28 cellular contexts compared by ENCODE assay signal in genomic region chr17:36683387-36683786, GRCh38.
DNase-seq lines count a peak whose midpoint lies in the region; ATAC-seq, FAIRE-seq and TF ChIP-seq lines count a peak whose summit lies in the region.
"Had no signal": no experiment of that assay in that cellular context is flagged by ENCODE, and none has a peak within 500 bp of the region (broad histone marks: within the 10 kb centered on the region; RNA-seq: fewer than 3 reads in every experiment).

No MANE protein-coding gene starts in this region.

- WGBS in H1 (ENCODE audit: extremely low coverage in 1 of 2, insufficient coverage in 1 of 2, insufficient read length in 1 of 2, insufficient replicate concordance in 2 of 2, low coverage in 1 of 2, low lambda C conversion rate in 2 of 2, missing lambda C conversion rate in 1 of 2), 2 experiments, result 78% methylated on average over 5 of the region's 5 CpGs; no CpG with 5 or more reads in 1 of the 2 experiments
- WGBS in mesendoderm (ENCODE audit: extremely low coverage, insufficient coverage, low lambda C conversion rate), result no CpG with 5 or more reads among the region's 5 CpGs

- H2BK120ac ChIP-seq in H1 (replicated peaks; ENCODE audit: low read depth, low read length), result no peak overlapping the region
- no peak overlapping the region for H2BK120ac ChIP-seq in mesendoderm (ENCODE audit: low read depth, low read length)

- H3K79me2 ChIP-seq in H1 (ENCODE audit: control insufficient read depth in 1 of 2, insufficient read depth in 2 of 2, low read length in 2 of 2) (no peaks in the 10 kb centered on the region), mesendoderm (ENCODE audit: control insufficient read depth, insufficient read depth, low read length) (no peaks in the 10 kb centered on the region), neural progenitor cell (ENCODE audit: low read depth) (no peaks in the 10 kb centered on the region)

- H3F3A ChIP-seq in neural progenitor cell (ENCODE audit: low read depth), result peaks cover 18% of the 10 kb centered on the region

- H3K79me1 ChIP-seq in H1 (ENCODE audit: low read depth, low read length) (no peaks in the 10 kb centered on the region), mesendoderm (ENCODE audit: low read length) (no peaks in the 10 kb centered on the region)

- H3K27me3 Mint-ChIP-seq in neural progenitor cell (ENCODE audit: insufficient read depth, low read depth), result peaks cover 9% of the 10 kb centered on the region

- H3K23ac ChIP-seq in H1 (ENCODE audit: insufficient read length), result no peak overlapping the region
- no peak overlapping the region for H3K23ac ChIP-seq in mesendoderm (ENCODE audit: low read length)

- H3K4ac ChIP-seq in H1 (replicated peaks; ENCODE audit: insufficient read length, low read depth, low read length) (no peak overlapping the region), mesendoderm (ENCODE audit: low read depth, low read length) (no peak overlapping the region)

- no peak overlapping the region for H4K91ac ChIP-seq in H1 (replicated peaks; ENCODE audit: insufficient read length, low read length)

- CTCF ChIA-PET in H1 (lab: Charles Lee; ENCODE audit: partially characterized antibody), result interaction anchor here (0.6 to 3.2 kb wide), 8 partner anchors 11 to 165 kb away, joined by 3 to 15 read pairs (median 4); no protein-coding TSS in a partner anchor

- no peak for TF ChIP-seq POLR2A in H1 (IDR thresholded peaks at IDR 0.05; ENCODE audit: control extremely low read depth in 1 of 2, low read depth in 2 of 2, low read length in 2 of 2)

- no peak for TF ChIP-seq RAD21 in H1 (IDR thresholded peaks at IDR 0.05 in 1 of 2, conservative IDR thresholded peaks at IDR 0.05 in 1 of 2; ENCODE audit: low read depth in 2 of 2, low read length in 2 of 2)

- H3K4me3 ChIP-seq in H7 (ENCODE audit: insufficient read depth, low read depth, low read length), result no peak overlapping the region
- H3K4me3 ChIP-seq in H1 (ENCODE audit: extremely low read depth in 1 of 4, insufficient read depth in 2 of 4, low read depth in 3 of 4, low read length in 4 of 4), result no peak overlapping the region
- H3K4me3 ChIP-seq in mesendoderm (ENCODE audit: low read length), result no peak overlapping the region
- no peak overlapping the region for H3K4me3 ChIP-seq in neural progenitor cell
- H3K4me3 ChIP-seq: A549; BLaER1 treated with 17β-estradiol and CSF1 and Interleukin-3, amounts not matched to agents 10 nM and 100 nM; GM12878 had no signal

- no peaks in the 10 kb centered on the region for H3K36me3 ChIP-seq in H7 (replicated peaks; ENCODE audit: control insufficient read depth, insufficient read depth, low read length)
- H3K36me3 ChIP-seq in H1 (ENCODE audit: control insufficient read depth in 2 of 4, insufficient read depth in 4 of 4, low read length in 3 of 4), result no peaks in the 10 kb centered on the region
- no peaks in the 10 kb centered on the region for H3K36me3 ChIP-seq in mesendoderm (ENCODE audit: control insufficient read depth, insufficient read depth, low read length)
- no peaks in the 10 kb centered on the region for H3K36me3 ChIP-seq in neural progenitor cell
- H3K36me3 ChIP-seq: BE2C; BLaER1 treated with 17β-estradiol and CSF1 and Interleukin-3, amounts not matched to agents 10 nM and 100 nM had no signal

- TF ChIP-seq EP300 in H1 (IDR thresholded peaks at IDR 0.05; ENCODE audit: borderline replicate concordance in 1 of 2, low read depth in 2 of 2, low read length in 2 of 2), result no peak

- H2BK5ac ChIP-seq in H1 (ENCODE audit: low read depth, low read length) (no peak overlapping the region; the same call in 1 of the 2 replicates), mesendoderm (ENCODE audit: low read length) (no peak overlapping the region)

- H2BK15ac ChIP-seq in H1 (ENCODE audit: low read length) (peak overlapping the region; percentile 81; the same call in 1 of the 2 replicates), mesendoderm (replicated peaks; ENCODE audit: low read depth) (no peak overlapping the region)

- H4K5ac ChIP-seq in H1 (ENCODE audit: insufficient read length, low read depth, low read length) (no peak overlapping the region), mesendoderm (ENCODE audit: low read length) (no peak overlapping the region)

- H3K36me3 Mint-ChIP-seq in neural progenitor cell, result no peaks in the 10 kb centered on the region
- H3K36me3 Mint-ChIP-seq: CD14-positive monocyte; CD8-positive, alpha-beta memory T cell had no signal

- H4K8ac ChIP-seq in H1 (ENCODE audit: extremely low read depth, insufficient read depth, low read length), result no peak overlapping the region
- no peak overlapping the region for H4K8ac ChIP-seq in mesendoderm (ENCODE audit: low read depth, low read length)

- no peaks in the 10 kb centered on the region for H3K9me3 Mint-ChIP-seq in neural progenitor cell
- H3K9me3 Mint-ChIP-seq: CD14-positive monocyte; CD4-positive, alpha-beta T cell; CD8-positive, alpha-beta memory T cell; H9; HFFc6 had no signal

- H3K27me3 ChIP-seq in H7 (ENCODE audit: control insufficient read depth, insufficient read depth, low read length), result peaks cover 3% of the 10 kb centered on the region
- no peaks in the 10 kb centered on the region for H3K27me3 ChIP-seq in H1 (replicated peaks in 1 of 4; ENCODE audit: control insufficient read depth in 3 of 4, extremely low read depth in 1 of 4, insufficient read depth in 3 of 4, low read length in 3 of 4)
- H3K27me3 ChIP-seq in mesendoderm (ENCODE audit: insufficient read depth, low read length, poor library complexity), result no peaks in the 10 kb centered on the region
- H3K27me3 ChIP-seq in neural progenitor cell, result no peaks in the 10 kb centered on the region
- H3K27me3 ChIP-seq: BE2C; BLaER1 treated with 17β-estradiol and CSF1 and Interleukin-3, amounts not matched to agents 10 nM and 100 nM had no signal

- H2BK20ac ChIP-seq in H1 (ENCODE audit: low read length), result no peak overlapping the region

- DNase-seq in NCI-H2227 (lab: John Stamatoyannopoulos, UW; ENCODE audit: unreplicated experiment), result peak; percentile 16
- DNase-seq in NCI-H2227 treated with DMSO at 0.1 percent for 48 hours (lab: John Stamatoyannopoulos, UW), result no peak
- DNase-seq in H7, result peak; percentile 71
- no peak for DNase-seq in H1 (ENCODE audit: low read depth in 1 of 2, low spot score in 2 of 2)
- DNase-seq in mesendoderm, result peak; percentile 23
- no peak for DNase-seq in neural progenitor cell (ENCODE audit: low spot score)
- no peak for DNase-seq in NCI-H1436 (lab: John Stamatoyannopoulos, UW)
- DNase-seq: 8988T; ACHN; AML-193; BE2C; CD4-positive, alpha-beta T cell; CD8-positive, alpha-beta memory T cell; DMS 273 treated with DMSO at 0.1 percent for 48 hours; DMS79; EL; GDM1; GOT3; H9; HFFc6 had no signal

- H2BK12ac ChIP-seq in H1 (ENCODE audit: low read depth, low read length), result no peak overlapping the region

- H3K56ac ChIP-seq in H1 (replicated peaks; ENCODE audit: insufficient read length, low read depth, low read length), result no peak overlapping the region
- H3K56ac ChIP-seq in mesendoderm (ENCODE audit: low read length), result no peak overlapping the region

- H3K23me2 ChIP-seq in H1 (ENCODE audit: low read depth, low read length), result no peaks in the 10 kb centered on the region

- no peak overlapping the region for H3K9ac ChIP-seq in H1 (replicated peaks in 1 of 4; ENCODE audit: extremely low read depth in 1 of 4, low read depth in 3 of 4, low read length in 3 of 4)
- H3K9ac ChIP-seq in mesendoderm (ENCODE audit: low read length), result no peak overlapping the region
- no peak overlapping the region for H3K9ac ChIP-seq in neural progenitor cell
- H3K9ac ChIP-seq: BLaER1 treated with 17β-estradiol and CSF1 and Interleukin-3, amounts not matched to agents 10 nM and 100 nM had no signal

- FAIRE-seq in H1 (lab: Jason Lieb, UNC), result no peak
- FAIRE-seq: A549, D721Med, GM12878, GM18507 had no signal

- H3K27ac Mint-ChIP-seq in neural progenitor cell, result no peak overlapping the region
- H3K27ac Mint-ChIP-seq: CD14-positive monocyte; CD4-positive, alpha-beta T cell; CD8-positive, alpha-beta memory T cell; H9; HFFc6 had no signal

- no peak overlapping the region for H3K18ac ChIP-seq in H1 (ENCODE audit: extremely low read depth, low read length)
- H3K18ac ChIP-seq in mesendoderm (ENCODE audit: low read length), result no peak overlapping the region

- H3K27ac ChIP-seq in H1 (ENCODE audit: low read depth, low read length) (no peak overlapping the region), mesendoderm (ENCODE audit: low read depth, low read length) (no peak overlapping the region), neural progenitor cell (no peak overlapping the region)
- H3K27ac ChIP-seq: A549; BLaER1 treated with 17β-estradiol and CSF1 and Interleukin-3, amounts not matched to agents 10 nM and 100 nM had no signal

- TF ChIP-seq CTCF in H1 (IDR thresholded peaks at IDR 0.05; ENCODE audit: control extremely low read depth in 1 of 3, insufficient read depth in 1 of 3, low read depth in 1 of 3, low read length in 3 of 3) (no peak), neural progenitor cell (IDR thresholded peaks at IDR 0.05) (no peak)

- no peak for ATAC-seq in GM18502 (IDR thresholded peaks at IDR 0.05; ENCODE audit: poor library complexity, unreplicated experiment)
- ATAC-seq: A549, GM12878, HCT116 had no signal

- H2AFZ ChIP-seq in H1 (ENCODE audit: low read length) (no peak overlapping the region), neural progenitor cell (replicated peaks) (no peak overlapping the region)

- H3K4me2 ChIP-seq in H1 (ENCODE audit: insufficient read depth in 1 of 2, low read depth in 2 of 2, low read length in 2 of 2) (no peak overlapping the region), mesendoderm (ENCODE audit: low read length) (no peak overlapping the region), neural progenitor cell (no peak overlapping the region)
- H3K4me2 ChIP-seq: A549; BLaER1 treated with 17β-estradiol and CSF1 and Interleukin-3, amounts not matched to agents 10 nM and 100 nM had no signal

- POLR2A ChIA-PET in H1 (lab: Charles Lee; ENCODE audit: partially characterized antibody), result interaction anchor here (0.8 to 1.0 kb wide), 2 partner anchors 10 to 21 kb away, joined by 3 read pairs; no protein-coding TSS in a partner anchor

- no peak overlapping the region for H3K14ac ChIP-seq in H1 (ENCODE audit: insufficient read length)

- H3K4me3 Mint-ChIP-seq in neural progenitor cell, result no peak overlapping the region
- H3K4me3 Mint-ChIP-seq: CD14-positive monocyte; CD4-positive, alpha-beta T cell; CD8-positive, alpha-beta memory T cell; H9; HFFc6 had no signal

- H2AK5ac ChIP-seq in H1 (ENCODE audit: low read depth, low read length) (no peak overlapping the region), mesendoderm (ENCODE audit: low read length) (no peak overlapping the region)

- peaks cover 2 to 28% (median 16%) of the 10 kb centered on the region in 4 experiments for H3K4me1 ChIP-seq in H1 (replicated peaks in 1 of 4; ENCODE audit: control insufficient read depth in 3 of 4, insufficient read depth in 4 of 4, low read length in 3 of 4)
- peaks cover 5% of the 10 kb centered on the region for H3K4me1 ChIP-seq in mesendoderm (ENCODE audit: control insufficient read depth, low read depth, low read length)
- peaks cover 21% of the 10 kb centered on the region for H3K4me1 ChIP-seq in neural progenitor cell
- H3K4me1 ChIP-seq: A549 had no signal

- H4K20me1 ChIP-seq in H1 (replicated peaks in 1 of 2; ENCODE audit: control insufficient read depth in 1 of 2, insufficient read depth in 2 of 2, low read length in 2 of 2) (peaks cover 0 to 1% of the 10 kb centered on the region in 2 experiments), neural progenitor cell (ENCODE audit: low read depth) (no peaks in the 10 kb centered on the region)

- no peaks in the 10 kb centered on the region for H3K9me3 ChIP-seq in H1 (ENCODE audit: insufficient read depth in 2 of 2, low read depth in 1 of 2, low read length in 1 of 2)
- no peaks in the 10 kb centered on the region for H3K9me3 ChIP-seq in neural progenitor cell (ENCODE audit: low read depth)
- H3K9me3 ChIP-seq: A549; BE2C; BLaER1 treated with 17β-estradiol and CSF1 and Interleukin-3, amounts not matched to agents 10 nM and 100 nM had no signal

- peaks cover 18% of the 10 kb centered on the region for H3K4me1 Mint-ChIP-seq in neural progenitor cell
- H3K4me1 Mint-ChIP-seq: CD14-positive monocyte; CD8-positive, alpha-beta memory T cell had no signal

Comparison
In these comparisons a context has a peak if more than half of its experiments do, and no peak if none do; other contexts are left out.
1. DNase-seq: peak in NCI-H2227 (single experiment), H7 (single experiment) and mesendoderm (single experiment); none in NCI-H2227 treated with DMSO at 0.1 percent for 48 hours (single experiment), H1 (0 of 2), neural progenitor cell (single experiment) and NCI-H1436 (single experiment).